ENCODE assay signal across 1 cellular context in genomic region chr5:132308701-132309100, GRCh38.
TF ChIP-seq lines count a peak whose summit lies in the region.

No MANE protein-coding gene starts in this region.

TF ChIP-seq in H1, 55 proteins besides CTCF, POLR2A, EP300 and RAD21 (continued from another document):
- TF ChIP-seq, protein P1, sequence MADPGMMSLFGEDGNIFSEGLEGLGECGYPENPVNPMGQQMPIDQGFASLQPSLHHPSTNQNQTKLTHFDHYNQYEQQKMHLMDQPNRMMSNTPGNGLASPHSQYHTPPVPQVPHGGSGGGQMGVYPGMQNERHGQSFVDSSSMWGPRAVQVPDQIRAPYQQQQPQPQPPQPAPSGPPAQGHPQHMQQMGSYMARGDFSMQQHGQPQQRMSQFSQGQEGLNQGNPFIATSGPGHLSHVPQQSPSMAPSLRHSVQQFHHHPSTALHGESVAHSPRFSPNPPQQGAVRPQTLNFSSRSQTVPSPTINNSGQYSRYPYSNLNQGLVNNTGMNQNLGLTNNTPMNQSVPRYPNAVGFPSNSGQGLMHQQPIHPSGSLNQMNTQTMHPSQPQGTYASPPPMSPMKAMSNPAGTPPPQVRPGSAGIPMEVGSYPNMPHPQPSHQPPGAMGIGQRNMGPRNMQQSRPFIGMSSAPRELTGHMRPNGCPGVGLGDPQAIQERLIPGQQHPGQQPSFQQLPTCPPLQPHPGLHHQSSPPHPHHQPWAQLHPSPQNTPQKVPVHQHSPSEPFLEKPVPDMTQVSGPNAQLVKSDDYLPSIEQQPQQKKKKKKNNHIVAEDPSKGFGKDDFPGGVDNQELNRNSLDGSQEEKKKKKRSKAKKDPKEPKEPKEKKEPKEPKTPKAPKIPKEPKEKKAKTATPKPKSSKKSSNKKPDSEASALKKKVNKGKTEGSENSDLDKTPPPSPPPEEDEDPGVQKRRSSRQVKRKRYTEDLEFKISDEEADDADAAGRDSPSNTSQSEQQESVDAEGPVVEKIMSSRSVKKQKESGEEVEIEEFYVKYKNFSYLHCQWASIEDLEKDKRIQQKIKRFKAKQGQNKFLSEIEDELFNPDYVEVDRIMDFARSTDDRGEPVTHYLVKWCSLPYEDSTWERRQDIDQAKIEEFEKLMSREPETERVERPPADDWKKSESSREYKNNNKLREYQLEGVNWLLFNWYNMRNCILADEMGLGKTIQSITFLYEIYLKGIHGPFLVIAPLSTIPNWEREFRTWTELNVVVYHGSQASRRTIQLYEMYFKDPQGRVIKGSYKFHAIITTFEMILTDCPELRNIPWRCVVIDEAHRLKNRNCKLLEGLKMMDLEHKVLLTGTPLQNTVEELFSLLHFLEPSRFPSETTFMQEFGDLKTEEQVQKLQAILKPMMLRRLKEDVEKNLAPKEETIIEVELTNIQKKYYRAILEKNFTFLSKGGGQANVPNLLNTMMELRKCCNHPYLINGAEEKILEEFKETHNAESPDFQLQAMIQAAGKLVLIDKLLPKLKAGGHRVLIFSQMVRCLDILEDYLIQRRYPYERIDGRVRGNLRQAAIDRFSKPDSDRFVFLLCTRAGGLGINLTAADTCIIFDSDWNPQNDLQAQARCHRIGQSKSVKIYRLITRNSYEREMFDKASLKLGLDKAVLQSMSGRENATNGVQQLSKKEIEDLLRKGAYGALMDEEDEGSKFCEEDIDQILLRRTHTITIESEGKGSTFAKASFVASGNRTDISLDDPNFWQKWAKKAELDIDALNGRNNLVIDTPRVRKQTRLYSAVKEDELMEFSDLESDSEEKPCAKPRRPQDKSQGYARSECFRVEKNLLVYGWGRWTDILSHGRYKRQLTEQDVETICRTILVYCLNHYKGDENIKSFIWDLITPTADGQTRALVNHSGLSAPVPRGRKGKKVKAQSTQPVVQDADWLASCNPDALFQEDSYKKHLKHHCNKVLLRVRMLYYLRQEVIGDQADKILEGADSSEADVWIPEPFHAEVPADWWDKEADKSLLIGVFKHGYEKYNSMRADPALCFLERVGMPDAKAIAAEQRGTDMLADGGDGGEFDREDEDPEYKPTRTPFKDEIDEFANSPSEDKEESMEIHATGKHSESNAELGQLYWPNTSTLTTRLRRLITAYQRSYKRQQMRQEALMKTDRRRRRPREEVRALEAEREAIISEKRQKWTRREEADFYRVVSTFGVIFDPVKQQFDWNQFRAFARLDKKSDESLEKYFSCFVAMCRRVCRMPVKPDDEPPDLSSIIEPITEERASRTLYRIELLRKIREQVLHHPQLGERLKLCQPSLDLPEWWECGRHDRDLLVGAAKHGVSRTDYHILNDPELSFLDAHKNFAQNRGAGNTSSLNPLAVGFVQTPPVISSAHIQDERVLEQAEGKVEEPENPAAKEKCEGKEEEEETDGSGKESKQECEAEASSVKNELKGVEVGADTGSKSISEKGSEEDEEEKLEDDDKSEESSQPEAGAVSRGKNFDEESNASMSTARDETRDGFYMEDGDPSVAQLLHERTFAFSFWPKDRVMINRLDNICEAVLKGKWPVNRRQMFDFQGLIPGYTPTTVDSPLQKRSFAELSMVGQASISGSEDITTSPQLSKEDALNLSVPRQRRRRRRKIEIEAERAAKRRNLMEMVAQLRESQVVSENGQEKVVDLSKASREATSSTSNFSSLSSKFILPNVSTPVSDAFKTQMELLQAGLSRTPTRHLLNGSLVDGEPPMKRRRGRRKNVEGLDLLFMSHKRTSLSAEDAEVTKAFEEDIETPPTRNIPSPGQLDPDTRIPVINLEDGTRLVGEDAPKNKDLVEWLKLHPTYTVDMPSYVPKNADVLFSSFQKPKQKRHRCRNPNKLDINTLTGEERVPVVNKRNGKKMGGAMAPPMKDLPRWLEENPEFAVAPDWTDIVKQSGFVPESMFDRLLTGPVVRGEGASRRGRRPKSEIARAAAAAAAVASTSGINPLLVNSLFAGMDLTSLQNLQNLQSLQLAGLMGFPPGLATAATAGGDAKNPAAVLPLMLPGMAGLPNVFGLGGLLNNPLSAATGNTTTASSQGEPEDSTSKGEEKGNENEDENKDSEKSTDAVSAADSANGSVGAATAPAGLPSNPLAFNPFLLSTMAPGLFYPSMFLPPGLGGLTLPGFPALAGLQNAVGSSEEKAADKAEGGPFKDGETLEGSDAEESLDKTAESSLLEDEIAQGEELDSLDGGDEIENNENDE (IDR thresholded peaks at IDR 0.05; ENCODE audit: insufficient replicate concordance, low read length): no peak
- TF ChIP-seq USF2 (IDR thresholded peaks at IDR 0.05; ENCODE audit: low read length) (no peak), POU5F1 (IDR thresholded peaks at IDR 0.05; ENCODE audit: low read depth, low read length) (no peak), SP4 (IDR thresholded peaks at IDR 0.05; ENCODE audit: low read length) (no peak), EZH2 (IDR thresholded peaks at IDR 0.05; ENCODE audit: low read depth, low read length, severe bottlenecking) (no peak), CHD1 (IDR thresholded peaks at IDR 0.05; ENCODE audit: low read depth, low read length) (no peak), CTBP2 (IDR thresholded peaks at IDR 0.05; ENCODE audit: borderline replicate concordance, insufficient read depth, insufficient read length, low read length) (no peak), SUZ12 (IDR thresholded peaks at IDR 0.05; ENCODE audit: low read length) (no peak), KDM1A (IDR thresholded peaks at IDR 0.05; ENCODE audit: borderline replicate concordance, low read length) (no peak)
- TF ChIP-seq, protein P2, sequence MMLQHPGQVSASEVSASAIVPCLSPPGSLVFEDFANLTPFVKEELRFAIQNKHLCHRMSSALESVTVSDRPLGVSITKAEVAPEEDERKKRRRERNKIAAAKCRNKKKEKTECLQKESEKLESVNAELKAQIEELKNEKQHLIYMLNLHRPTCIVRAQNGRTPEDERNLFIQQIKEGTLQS (IDR thresholded peaks at IDR 0.05; ENCODE audit: insufficient read depth, low read depth, low read length): no peak
